Comparison of ENCODE assay signal across 14 cellular contexts in genomic region chr2:219142329-219142728, GRCh38. TPM values are rescaled to one million over a fixed set of nuclear protein-coding genes. Genes with fewer than 3 reads are reported as not detected.
DNase-seq lines count a peak whose midpoint lies in the region; ATAC-seq, FAIRE-seq and TF ChIP-seq lines count a peak whose summit lies in the region.
"Had no signal": no experiment of that assay in that cellular context is flagged by ENCODE, and none has a peak within 500 bp of the region (broad histone marks: within the 10 kb centered on the region; RNA-seq: fewer than 3 reads in every experiment).

No MANE protein-coding gene starts in this region.

- TF ChIP-seq CTCF in astrocyte (IDR thresholded peaks at IDR 0.05; ENCODE audit: insufficient read depth, low read depth, low read length) (no peak), kidney (IDR thresholded peaks at IDR 0.05; ENCODE audit: borderline replicate concordance, extremely low read depth, insufficient read depth) (no peak), mesothelial cell of epicardium (IDR thresholded peaks at IDR 0.05; ENCODE audit: unreplicated experiment) (no peak)
- TF ChIP-seq CTCF in CD8-positive, alpha-beta T cell (IDR thresholded peaks at IDR 0.05), result no peak
- TF ChIP-seq CTCF in activated CD8-positive, alpha-beta T cell treated with anti-CD3 and anti-CD28 coated beads for 36 hours (IDR thresholded peaks at IDR 0.05), result no peak

- no peak overlapping the region for H2AFZ ChIP-seq in astrocyte (ENCODE audit: low read depth, low read length)

- CTCF ChIA-PET in CD8-positive, alpha-beta T cell (lab: Charles Lee), result interaction anchor here (0.8 to 1.2 kb wide), 3 partner anchors 11 to 112 kb away, joined by 3 to 4 read pairs (median 4); partner anchors contain the start of gene NHEJ1
- CTCF ChIA-PET in activated CD8-positive, alpha-beta T cell treated with anti-CD3 and anti-CD28 coated beads for 36 hours (lab: Charles Lee), result interaction anchor here (0.6 to 4.9 kb wide), 8 partner anchors 9 to 147 kb away, joined by 3 to 25 read pairs (median 4); no protein-coding TSS in a partner anchor

- H3K4me1 Mint-ChIP-seq in astrocyte (ENCODE audit: low read depth, unreplicated experiment), result peaks cover 2% of the 10 kb centered on the region
- no peaks in the 10 kb centered on the region for H3K4me1 Mint-ChIP-seq in mesothelial cell of epicardium
- no peaks in the 10 kb centered on the region for H3K4me1 Mint-ChIP-seq in CD8-positive, alpha-beta T cell (ENCODE audit: low read depth)
- H3K4me1 Mint-ChIP-seq in activated CD8-positive, alpha-beta T cell treated with anti-CD3 and anti-CD28 coated beads for 36 hours (ENCODE audit: low read depth), result no peaks in the 10 kb centered on the region

- H3K27ac Mint-ChIP-seq in astrocyte (ENCODE audit: unreplicated experiment) (no peak overlapping the region), mesothelial cell of epicardium (no peak overlapping the region)
- no peak overlapping the region for H3K27ac Mint-ChIP-seq in CD8-positive, alpha-beta T cell
- H3K27ac Mint-ChIP-seq in activated CD8-positive, alpha-beta T cell treated with anti-CD3 and anti-CD28 coated beads for 36 hours, result no peak overlapping the region
- H3K27ac Mint-ChIP-seq: CD4-positive, alpha-beta T cell; natural killer cell treated with Interleukin-12 subunit alpha and Interleukin-12 subunit beta and Interleukin-15 and Interleukin-18, amount 100 ng/mL, for 72 hours; T-helper 1 cell treated with Interleukin-12 subunit alpha and Interleukin-12 subunit beta and Interleukin-4 antibody, amounts not matched to agents 30 μg/mL and 1 μg/mL, for 36 hours had no signal

- H3K4me3 Mint-ChIP-seq in astrocyte (ENCODE audit: unreplicated experiment) (no peak overlapping the region), mesothelial cell of epicardium (no peak overlapping the region)
- no peak overlapping the region for H3K4me3 Mint-ChIP-seq in CD8-positive, alpha-beta T cell
- H3K4me3 Mint-ChIP-seq in activated CD8-positive, alpha-beta T cell treated with anti-CD3 and anti-CD28 coated beads for 36 hours, result no peak overlapping the region
- H3K4me3 Mint-ChIP-seq: CD4-positive, alpha-beta T cell; natural killer cell treated with Interleukin-12 subunit alpha and Interleukin-12 subunit beta and Interleukin-15 and Interleukin-18, amount 100 ng/mL, for 72 hours; T-helper 1 cell treated with Interleukin-12 subunit alpha and Interleukin-12 subunit beta and Interleukin-4 antibody, amounts not matched to agents 30 μg/mL and 1 μg/mL, for 36 hours had no signal

- H3K9me3 ChIP-seq in astrocyte (ENCODE audit: insufficient read depth, low read depth, low read length) (peaks cover 3% of the 10 kb centered on the region), kidney (ENCODE audit: control insufficient read depth in 1 of 2, low read length in 2 of 2) (no peaks in the 10 kb centered on the region)
- no peaks in the 10 kb centered on the region for H3K9me3 ChIP-seq in CD8-positive, alpha-beta T cell (ENCODE audit: low read length)
- H3K9me3 ChIP-seq: stomach had no signal

- peaks cover 25% of the 10 kb centered on the region for H3K36me3 Mint-ChIP-seq in astrocyte (ENCODE audit: low read depth, unreplicated experiment)
- H3K36me3 Mint-ChIP-seq in mesothelial cell of epicardium, result peaks cover 29% of the 10 kb centered on the region
- peaks cover 81% of the 10 kb centered on the region for H3K36me3 Mint-ChIP-seq in CD8-positive, alpha-beta T cell
- H3K36me3 Mint-ChIP-seq in activated CD8-positive, alpha-beta T cell treated with anti-CD3 and anti-CD28 coated beads for 36 hours (ENCODE audit: low read depth), result peaks cover 43% of the 10 kb centered on the region

- DNase-seq in AG08396 (ENCODE audit: low spot score) (peak; percentile 89), HT1080 (ENCODE audit: low read depth) (peak; percentile 89), astrocyte (ENCODE audit: low read depth) (peak; percentile 68), kidney (peak; percentile 88), mesothelial cell of epicardium (ENCODE audit: low spot score in 2 of 2, unreplicated experiment in 2 of 2) (no peak), midbrain (lab: John Stamatoyannopoulos, UW) (no peak)
- no peak for DNase-seq in CD8-positive, alpha-beta T cell
- DNase-seq in activated CD8-positive, alpha-beta T cell treated with anti-CD3 and anti-CD28 coated beads for 36 hours, result no peak
- DNase-seq: CD4-positive, alpha-beta T cell; NCI-H345; stomach had no signal

- intact Hi-C loops in kidney (cut with DNase I), result no loop called here
- intact Hi-C loops in CD8-positive, alpha-beta T cell (cut with DNase I, micrococcal nuclease), result no loop called here
- intact Hi-C loops in activated CD8-positive, alpha-beta T cell treated with anti-CD3 and anti-CD28 coated beads for 36 hours (cut with micrococcal nuclease), result no loop called here

- H4K20me1 ChIP-seq in astrocyte (ENCODE audit: insufficient read depth, low read length), result peaks cover 5% of the 10 kb centered on the region

- H3K4me3 ChIP-seq in astrocyte (ENCODE audit: insufficient read depth, low read depth, low read length) (no peak overlapping the region), kidney (ENCODE audit: low read length in 2 of 2) (no peak overlapping the region)
- no peak overlapping the region for H3K4me3 ChIP-seq in CD8-positive, alpha-beta T cell (ENCODE audit: low read depth, low read length)
- H3K4me3 ChIP-seq: stomach had no signal

- FAIRE-seq in astrocyte (lab: Jason Lieb, UNC) (no peak), kidney (lab: Jason Lieb, UNC) (no peak)
- FAIRE-seq: GM12892 had no signal

- no peaks in the 10 kb centered on the region for H3K36me3 ChIP-seq in astrocyte (ENCODE audit: insufficient read depth, low read length)
- H3K36me3 ChIP-seq in kidney (ENCODE audit: control insufficient read depth in 1 of 2, insufficient read depth in 2 of 2, low read length in 2 of 2), result peaks cover 13 to 19% of the 10 kb centered on the region in 2 donors
- peaks cover 24% of the 10 kb centered on the region for H3K36me3 ChIP-seq in CD8-positive, alpha-beta T cell (ENCODE audit: insufficient read depth, low read length)

- no peak overlapping the region for H3K4me2 ChIP-seq in astrocyte (ENCODE audit: low read length)

- H3K27me3 Mint-ChIP-seq in astrocyte (ENCODE audit: low read depth, unreplicated experiment) (no peaks in the 10 kb centered on the region), mesothelial cell of epicardium (ENCODE audit: low read depth) (no peaks in the 10 kb centered on the region)
- no peaks in the 10 kb centered on the region for H3K27me3 Mint-ChIP-seq in CD8-positive, alpha-beta T cell (ENCODE audit: low read depth)
- H3K27me3 Mint-ChIP-seq in activated CD8-positive, alpha-beta T cell treated with anti-CD3 and anti-CD28 coated beads for 36 hours, result no peaks in the 10 kb centered on the region
- H3K27me3 Mint-ChIP-seq: CD4-positive, alpha-beta T cell; natural killer cell treated with Interleukin-12 subunit alpha and Interleukin-12 subunit beta and Interleukin-15 and Interleukin-18, amount 100 ng/mL, for 72 hours had no signal

- no peaks in the 10 kb centered on the region for H3K79me2 ChIP-seq in astrocyte (ENCODE audit: insufficient read depth, low read length)

- no peaks in the 10 kb centered on the region for H3K27me3 ChIP-seq in astrocyte (ENCODE audit: insufficient read depth, low read length)
- no peaks in the 10 kb centered on the region for H3K27me3 ChIP-seq in CD8-positive, alpha-beta T cell (ENCODE audit: insufficient read depth, low read length)
- H3K27me3 ChIP-seq: stomach had no signal

- peaks cover 10% of the 10 kb centered on the region for H3K4me1 ChIP-seq in astrocyte (ENCODE audit: insufficient read depth, low read length)
- no peaks in the 10 kb centered on the region for H3K4me1 ChIP-seq in kidney (ENCODE audit: control insufficient read depth in 1 of 2, insufficient read depth in 1 of 2, low read depth in 1 of 2, low read length in 2 of 2)
- H3K4me1 ChIP-seq in CD8-positive, alpha-beta T cell (ENCODE audit: insufficient read depth, low read length), result no peaks in the 10 kb centered on the region
- H3K4me1 ChIP-seq: stomach had no signal

- H3K27ac ChIP-seq in astrocyte (ENCODE audit: low read depth, low read length) (no peak overlapping the region), kidney (ENCODE audit: low read depth in 2 of 2, low read length in 2 of 2) (no peak overlapping the region)
- H3K27ac ChIP-seq in CD8-positive, alpha-beta T cell (ENCODE audit: low read depth, low read length), result no peak overlapping the region
- H3K27ac ChIP-seq: stomach had no signal

- POLR2A ChIA-PET in CD8-positive, alpha-beta T cell (lab: Charles Lee), result no interaction called here
- POLR2A ChIA-PET in activated CD8-positive, alpha-beta T cell treated with anti-CD3 and anti-CD28 coated beads for 36 hours (lab: Charles Lee), result no interaction called here

- H3K9me3 Mint-ChIP-seq in astrocyte (ENCODE audit: unreplicated experiment) (no peaks in the 10 kb centered on the region), mesothelial cell of epicardium (peaks cover 5% of the 10 kb centered on the region)
- no peaks in the 10 kb centered on the region for H3K9me3 Mint-ChIP-seq in CD8-positive, alpha-beta T cell
- no peaks in the 10 kb centered on the region for H3K9me3 Mint-ChIP-seq in activated CD8-positive, alpha-beta T cell treated with anti-CD3 and anti-CD28 coated beads for 36 hours
- H3K9me3 Mint-ChIP-seq: CD4-positive, alpha-beta T cell; natural killer cell treated with Interleukin-12 subunit alpha and Interleukin-12 subunit beta and Interleukin-15 and Interleukin-18, amount 100 ng/mL, for 72 hours; T-helper 1 cell treated with Interleukin-12 subunit alpha and Interleukin-12 subunit beta and Interleukin-4 antibody, amounts not matched to agents 30 μg/mL and 1 μg/mL, for 36 hours had no signal

- H3K9ac ChIP-seq in astrocyte (ENCODE audit: low read length) (no peak overlapping the region), kidney (ENCODE audit: low read length in 2 of 2) (no peak overlapping the region)

- no peak for ATAC-seq in CD8-positive, alpha-beta T cell
- ATAC-seq in activated CD8-positive, alpha-beta T cell treated with anti-CD3 and anti-CD28 coated beads for 36 hours, result no peak

RNA-seq across cellular contexts. Expression of gene NHEJ1, which starts 18.3 kb away (rescaled TPM):
- 17.4 and 22.6 TPM in 2 replicates for total RNA-seq in HT1080 (2014; rRNA removed; shearing (Covaris generic))
- 12.3 and 13.0 TPM in 2 replicates for polyA plus RNA-seq in HT1080 (2015; cell fraction: cytosol; rRNA removed)
- polyA plus RNA-seq in HT1080 (2015; cell fraction: nucleus; rRNA removed), result 7.7 and 8.6 TPM in 2 replicates
- total RNA-seq in astrocyte (10.8 and 11.4 TPM in 2 replicates), kidney (17.5 TPM), mesothelial cell of epicardium (11.0 to 11.7 TPM (median 11.5 TPM) in 3 replicates)
- polyA plus RNA-seq in kidney (ENCODE audit: insufficient read depth, low read depth, low replicate concordance), result 17.7 TPM
- total RNA-seq in CD8-positive, alpha-beta T cell, result 1 to 10 TPM; 7.2 to 8.1 TPM
- 10 to 100 TPM; 22.4 to 26.3 TPM for total RNA-seq in activated CD8-positive, alpha-beta T cell treated with anti-CD3 and anti-CD28 coated beads for 36 hours

RNA-seq across cellular contexts. Expression of gene SLC23A3, which starts 27.5 kb away (rescaled TPM):
- total RNA-seq in HT1080 (2014; rRNA removed; shearing (Covaris generic)), result 0.47 and 0.76 TPM in 2 replicates
- 0.05 TPM in 1 of 2 replicates, not detected in the other for polyA plus RNA-seq in HT1080 (2015; cell fraction: cytosol; rRNA removed)
- polyA plus RNA-seq in HT1080 (2015; cell fraction: nucleus; rRNA removed), result 2.0 and 3.4 TPM in 2 replicates
- total RNA-seq in astrocyte, result 1.2 and 1.5 TPM in 2 replicates
- total RNA-seq in kidney, result 2.8 TPM
- 10.9 TPM for polyA plus RNA-seq in kidney (ENCODE audit: insufficient read depth, low read depth, low replicate concordance)
- total RNA-seq in mesothelial cell of epicardium, result 1.6 to 2.6 TPM (median 1.7 TPM) in 3 replicates
- total RNA-seq in CD8-positive, alpha-beta T cell, result under 1 TPM; 0.73 to 0.94 TPM
- total RNA-seq in activated CD8-positive, alpha-beta T cell treated with anti-CD3 and anti-CD28 coated beads for 36 hours, result 1 to 10 TPM; 1.1 to 1.6 TPM

RNA-seq across cellular contexts. Expression of gene CNPPD1, which starts 34.4 kb away (rescaled TPM):
- 20.8 and 23.3 TPM in 2 replicates for total RNA-seq in HT1080 (2014; rRNA removed; shearing (Covaris generic))
- 30.0 and 30.4 TPM in 2 replicates for polyA plus RNA-seq in HT1080 (2015; cell fraction: cytosol; rRNA removed)
- 46.8 and 50.3 TPM in 2 replicates for polyA plus RNA-seq in HT1080 (2015; cell fraction: nucleus; rRNA removed)
- total RNA-seq in astrocyte, result 26.6 and 28.1 TPM in 2 replicates
- 97.5 TPM for total RNA-seq in kidney
- polyA plus RNA-seq in kidney (ENCODE audit: insufficient read depth, low read depth, low replicate concordance), result 131 TPM
- total RNA-seq in mesothelial cell of epicardium, result 24.4 to 28.2 TPM (median 27.5 TPM) in 3 replicates
- 10 to 100 TPM; 41.0 to 46.0 TPM for total RNA-seq in CD8-positive, alpha-beta T cell
- total RNA-seq in activated CD8-positive, alpha-beta T cell treated with anti-CD3 and anti-CD28 coated beads for 36 hours, result 10 to 100 TPM; 38.6 to 38.7 TPM

RNA-seq across cellular contexts. Expression of gene RETREG2, which starts 35.7 kb away (rescaled TPM):
- 59.6 and 69.9 TPM in 2 replicates for total RNA-seq in HT1080 (2014; rRNA removed; shearing (Covaris generic))
- polyA plus RNA-seq in HT1080 (2015; cell fraction: cytosol; rRNA removed), result 63.0 and 64.1 TPM in 2 replicates
- polyA plus RNA-seq in HT1080 (2015; cell fraction: nucleus; rRNA removed), result 59.8 and 79.2 TPM in 2 replicates
- total RNA-seq in astrocyte, result 54.8 and 55.2 TPM in 2 replicates
- total RNA-seq in kidney, result 106 TPM
- 112 TPM for polyA plus RNA-seq in kidney (ENCODE audit: insufficient read depth, low read depth, low replicate concordance)
- 70.0 to 75.2 TPM (median 74.2 TPM) in 3 replicates for total RNA-seq in mesothelial cell of epicardium
- 10 to 100 TPM; 76.7 to 79.0 TPM for total RNA-seq in CD8-positive, alpha-beta T cell
- 10 to 100 TPM; 63.8 to 67.8 TPM for total RNA-seq in activated CD8-positive, alpha-beta T cell treated with anti-CD3 and anti-CD28 coated beads for 36 hours

Comparison
In these comparisons a context has a peak if more than half of its experiments do, and no peak if none do; other contexts are left out.
1. DNase-seq: peak in AG08396 (single experiment), HT1080 (single experiment), astrocyte (single experiment) and kidney (single experiment); none in mesothelial cell of epicardium (0 of 2), midbrain (single experiment), CD8-positive, alpha-beta T cell (0 of 7) and activated CD8-positive, alpha-beta T cell treated with anti-CD3 and anti-CD28 coated beads for 36 hours (single experiment).